Comparison of ENCODE assay signal across 24 cellular contexts in the genomic region with DNA sequence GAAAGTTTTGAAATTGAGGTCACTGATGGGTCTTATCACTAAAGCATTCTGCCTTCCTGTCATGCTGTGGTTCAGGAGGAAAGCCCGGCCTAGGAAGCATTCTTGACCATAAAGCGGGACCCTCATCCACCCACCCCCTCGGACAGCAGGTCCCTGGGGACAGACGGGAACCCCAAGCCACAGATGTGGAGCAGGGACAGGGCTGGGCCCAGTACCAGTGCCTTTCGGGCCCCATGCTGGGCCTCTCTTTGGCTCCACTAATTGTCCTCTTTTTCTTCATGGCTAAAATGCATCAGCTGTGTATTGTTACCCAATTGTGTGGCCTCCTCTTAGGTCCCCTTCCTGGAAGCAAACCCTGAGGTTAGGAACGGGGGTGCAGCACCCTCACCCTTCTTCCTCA.
DNase-seq lines count a peak whose midpoint lies in the region; ATAC-seq, FAIRE-seq and TF ChIP-seq lines count a peak whose summit lies in the region.
"Had no signal": no experiment of that assay in that cellular context is flagged by ENCODE, and none has a peak within 500 bp of the region (broad histone marks: within the 10 kb centered on the region; RNA-seq: fewer than 3 reads in every experiment).

No MANE protein-coding gene starts in this region.

- FAIRE-seq in kidney (lab: Jason Lieb, UNC), result no peak
- FAIRE-seq: A204.1, D721Med, GM19239, HTR-8/SVneo had no signal

- no peak overlapping the region for H2BK5ac ChIP-seq in trophoblast cell (ENCODE audit: low read depth, low read length, poor library complexity)

- peak; percentile 10 for DNase-seq in activated naive CD4-positive, alpha-beta T cell treated with anti-CD3 and anti-CD28 coated beads, Interleukin-2, amount 50 U/mL, for 16 hours
- no peak for DNase-seq in activated naive CD4-positive, alpha-beta T cell treated with anti-CD3 and anti-CD28 coated beads for 36 hours
- DNase-seq in kidney, result peak; percentile 4
- no peak for DNase-seq in trophoblast cell
- peak; percentile 27 to 39 for DNase-seq in aorta
- DNase-seq in NCI-H2029 (lab: John Stamatoyannopoulos, UW), result no peak
- DNase-seq in NCI-H526 (lab: John Stamatoyannopoulos, UW), result no peak
- no peak for DNase-seq in activated T-cell treated with anti-CD3 and anti-CD28 coated beads for 4 hours
- DNase-seq: DMS53, GDM1, GOT3, KG1, NCI-H1105, NCI-H146, NCI-H2081, NCI-H2171, NCI-H524 treated with DMSO at 0.1 percent for 48 hours had no signal

- H3K4me1 Mint-ChIP-seq in activated naive CD4-positive, alpha-beta T cell treated with anti-CD3 and anti-CD28 coated beads for 36 hours (ENCODE audit: low read depth), result no peaks in the 10 kb centered on the region
- H3K4me1 Mint-ChIP-seq: CD8-positive, alpha-beta memory T cell had no signal

- H3K4me3 ChIP-seq in kidney (ENCODE audit: low read length in 2 of 2), result no peak overlapping the region
- peak overlapping the region; percentile 29 for H3K4me3 ChIP-seq in trophoblast cell (ENCODE audit: low read depth, low read length)
- no peak overlapping the region for H3K4me3 ChIP-seq in aorta (ENCODE audit: low read length in 2 of 2)

- H3K27ac ChIP-seq in kidney (ENCODE audit: low read depth in 2 of 2, low read length in 2 of 2) (no peak overlapping the region), trophoblast cell (ENCODE audit: low read depth, low read length) (no peak overlapping the region), aorta (ENCODE audit: low read depth in 1 of 2, low read length in 2 of 2) (no peak overlapping the region)
- H3K27ac ChIP-seq: C4-2B had no signal

- no peak overlapping the region for H2BK120ac ChIP-seq in trophoblast cell (ENCODE audit: insufficient read depth, low read length, poor library complexity)

- no peak overlapping the region for H3K4me2 ChIP-seq in trophoblast cell (ENCODE audit: low read length)

- no peak overlapping the region for H2AK5ac ChIP-seq in trophoblast cell (ENCODE audit: low read length)

- H3K18ac ChIP-seq in trophoblast cell (ENCODE audit: low read length), result no peak overlapping the region

- H3K4ac ChIP-seq in trophoblast cell (ENCODE audit: low read depth, low read length), result no peak overlapping the region

- no peak for TF ChIP-seq CTCF in kidney (IDR thresholded peaks at IDR 0.05; ENCODE audit: borderline replicate concordance, extremely low read depth, insufficient read depth)

- no peak overlapping the region for H4K8ac ChIP-seq in trophoblast cell (ENCODE audit: low read depth, low read length)

- no peak overlapping the region for H3K14ac ChIP-seq in trophoblast cell (ENCODE audit: low read length)

- no peak overlapping the region for H2AFZ ChIP-seq in trophoblast cell (ENCODE audit: insufficient read depth, low read length, poor library complexity)

- H3K79me1 ChIP-seq in trophoblast cell (ENCODE audit: low read length), result no peaks in the 10 kb centered on the region

- CTCF ChIA-PET in activated naive CD4-positive, alpha-beta T cell treated with anti-CD3 and anti-CD28 coated beads for 36 hours (lab: Charles Lee), result no interaction called here

- H3K79me2 ChIP-seq in trophoblast cell (ENCODE audit: control insufficient read depth, insufficient read depth, low read length, poor library complexity), result no peaks in the 10 kb centered on the region

- H3K9ac ChIP-seq in kidney (ENCODE audit: low read length in 2 of 2) (no peak overlapping the region), trophoblast cell (ENCODE audit: low read length) (no peak overlapping the region)

- H2BK12ac ChIP-seq in trophoblast cell (ENCODE audit: low read length), result no peak overlapping the region

- no peak overlapping the region for H3K23ac ChIP-seq in trophoblast cell (ENCODE audit: low read length)

- H3K9me3 Mint-ChIP-seq in activated naive CD4-positive, alpha-beta T cell treated with anti-CD3 and anti-CD28 coated beads for 36 hours, result no peaks in the 10 kb centered on the region
- H3K9me3 Mint-ChIP-seq: CD8-positive, alpha-beta memory T cell had no signal

- H3K9me3 ChIP-seq in kidney (ENCODE audit: control insufficient read depth in 1 of 2, low read length in 2 of 2) (no peaks in the 10 kb centered on the region), trophoblast cell (ENCODE audit: insufficient read depth, low read depth, low read length) (peaks cover 5% of the 10 kb centered on the region), aorta (ENCODE audit: control insufficient read depth, low read length) (no peaks in the 10 kb centered on the region)

- H3K4me3 Mint-ChIP-seq in activated naive CD4-positive, alpha-beta T cell treated with anti-CD3 and anti-CD28 coated beads for 36 hours, result no peak overlapping the region
- H3K4me3 Mint-ChIP-seq: CD8-positive, alpha-beta memory T cell had no signal

- H3K27me3 Mint-ChIP-seq in activated naive CD4-positive, alpha-beta T cell treated with anti-CD3 and anti-CD28 coated beads for 36 hours (ENCODE audit: low read depth), result peaks cover 3% of the 10 kb centered on the region

- intact Hi-C loops in activated naive CD4-positive, alpha-beta T cell treated with anti-CD3 and anti-CD28 coated beads for 36 hours (cut with micrococcal nuclease), result no loop called here
- intact Hi-C loops in kidney (cut with DNase I) (no loop called here), aorta (cut with DNase I) (no loop called here)

- H3K36me3 ChIP-seq in kidney (ENCODE audit: control insufficient read depth in 1 of 2, insufficient read depth in 2 of 2, low read length in 2 of 2) (no peaks in the 10 kb centered on the region), trophoblast cell (ENCODE audit: control insufficient read depth in 1 of 2, insufficient read depth in 2 of 2, low read length in 2 of 2) (no peaks in the 10 kb centered on the region), aorta (ENCODE audit: control insufficient read depth in 1 of 2, insufficient read depth in 2 of 2, low read length in 1 of 2) (no peaks in the 10 kb centered on the region)

- no CpG with 5 or more reads among the region's 6 CpGs for WGBS in trophoblast cell (ENCODE audit: extremely low coverage, insufficient coverage, insufficient read length)
- 85 to 90% methylated on average over 6 of the region's 6 CpGs for WGBS in aorta, 2 donors

- H3K27me3 ChIP-seq in trophoblast cell (ENCODE audit: insufficient read depth, low read length), result no peaks in the 10 kb centered on the region
- no peaks in the 10 kb centered on the region for H3K27me3 ChIP-seq in aorta (ENCODE audit: control insufficient read depth in 1 of 2, insufficient read depth in 2 of 2, low read length in 1 of 2)

- ATAC-seq in aorta (ENCODE audit: low FRiP score), result no peak
- ATAC-seq: Right ventricle myocardium inferior had no signal

- no peak overlapping the region for H3K27ac Mint-ChIP-seq in activated naive CD4-positive, alpha-beta T cell treated with anti-CD3 and anti-CD28 coated beads for 36 hours
- H3K27ac Mint-ChIP-seq: CD8-positive, alpha-beta memory T cell had no signal

- H3K36me3 Mint-ChIP-seq in activated naive CD4-positive, alpha-beta T cell treated with anti-CD3 and anti-CD28 coated beads for 36 hours (ENCODE audit: low read depth), result no peaks in the 10 kb centered on the region
- H3K36me3 Mint-ChIP-seq: CD8-positive, alpha-beta memory T cell had no signal

- H4K12ac ChIP-seq in trophoblast cell (ENCODE audit: low read depth, low read length), result no peak overlapping the region

- no peak overlapping the region for H4K91ac ChIP-seq in trophoblast cell (ENCODE audit: low read depth, low read length)

- no peaks in the 10 kb centered on the region for H3K4me1 ChIP-seq in kidney (ENCODE audit: control insufficient read depth in 1 of 2, insufficient read depth in 1 of 2, low read depth in 1 of 2, low read length in 2 of 2)
- no peaks in the 10 kb centered on the region for H3K4me1 ChIP-seq in trophoblast cell (ENCODE audit: control insufficient read depth in 1 of 2, insufficient read depth in 2 of 2, low read length in 2 of 2)
- H3K4me1 ChIP-seq in aorta (ENCODE audit: control insufficient read depth in 1 of 2, insufficient read depth in 2 of 2, low read length in 2 of 2), result no peaks in the 10 kb centered on the region

Comparison
In these comparisons a context has a peak if more than half of its experiments do, and no peak if none do; other contexts are left out.
1. DNase-seq: peak in activated naive CD4-positive, alpha-beta T cell treated with anti-CD3 and anti-CD28 coated beads, Interleukin-2, amount 50 U/mL, for 16 hours (single experiment), kidney (single experiment) and aorta (2 of 2); none in activated naive CD4-positive, alpha-beta T cell treated with anti-CD3 and anti-CD28 coated beads for 36 hours (single experiment), trophoblast cell (0 of 2), NCI-H2029 (single experiment), NCI-H526 (0 of 2) and activated T-cell treated with anti-CD3 and anti-CD28 coated beads for 4 hours (single experiment).